In genomic region chr1:42958488-42959317, GRCh38 we compare ENCODE assay signal across 8 cellular contexts. TPM values are rescaled to one million over a fixed set of nuclear protein-coding genes. Genes with fewer than 3 reads are reported as not detected.
A peak's percentile ranks its signal among the peaks of the same experiment; 100 is the strongest.
DNase-seq lines count a peak whose midpoint lies in the region; ATAC-seq and TF ChIP-seq lines count a peak whose summit lies in the region.

TSS of gene SLC2A1 (minus strand) at chr1:42958868. CDS start at chr1:42958651, 217 bp downstream.

- H3K27me3 Mint-ChIP-seq in GM23338 (ENCODE audit: insufficient read depth, low read depth, poor library complexity) (peaks cover 23% of the 10 kb centered on the region), nephron (ENCODE audit: low read depth) (peaks cover 13% of the 10 kb centered on the region)
- peaks cover 5% of the 10 kb centered on the region for H3K27me3 Mint-ChIP-seq in activated T-helper 17 cell treated with anti-CD3 and anti-CD28 coated beads, Interleukin-2, amount 50 U/mL, for 72 hours

- H3K4me1 ChIP-seq in DOHH2 (ENCODE audit: control insufficient read depth, low read length) = peaks cover 77% of the 10 kb centered on the region
- peaks cover 69% of the 10 kb centered on the region for H3K4me1 ChIP-seq in GM23338 (ENCODE audit: insufficient read depth)

- H3K4me1 Mint-ChIP-seq in GM23338 (peaks cover 64% of the 10 kb centered on the region), nephron (peaks cover 51% of the 10 kb centered on the region)
- H3K4me1 Mint-ChIP-seq in activated T-helper 17 cell treated with anti-CD3 and anti-CD28 coated beads, Interleukin-2, amount 50 U/mL, for 72 hours = peaks cover 30% of the 10 kb centered on the region

- no peaks in the 10 kb centered on the region for H3F3A ChIP-seq in DOHH2 (ENCODE audit: control insufficient read depth, insufficient read depth)
- H3F3A ChIP-seq in GM23338 (replicated peaks; ENCODE audit: low read depth) = peaks cover 26% of the 10 kb centered on the region

- H2AFZ ChIP-seq in GM23338 = peak within 1 kb of the TSS; percentile 16; the same call in 1 of the 2 replicates

- H3K9me2 ChIP-seq in DOHH2 (replicated peaks; ENCODE audit: control insufficient read depth, low read length) (no peaks in the 10 kb centered on the region), GM23338 (ENCODE audit: insufficient read depth) (no peaks in the 10 kb centered on the region)

- H3K27me3 ChIP-seq in DOHH2 (ENCODE audit: control insufficient read depth, low read length) (peaks cover 11% of the 10 kb centered on the region), GM23338 (ENCODE audit: insufficient read depth) (no peaks in the 10 kb centered on the region)

- TF ChIP-seq CTCF in DOHH2 (IDR thresholded peaks at IDR 0.05; ENCODE audit: low read depth, low read length, poor library complexity, severe bottlenecking) = no peak
- TF ChIP-seq CTCF in GM23338 (conservative IDR thresholded peaks at IDR 0.05; ENCODE audit: low read depth in 2 of 2) = no peak
- no peak for TF ChIP-seq CTCF in fibroblast of pulmonary artery (IDR thresholded peaks at IDR 0.05; ENCODE audit: low read length, missing control alignments)
- no peak for TF ChIP-seq CTCF in nephron (IDR thresholded peaks at IDR 0.05; ENCODE audit: unreplicated experiment in 3 of 3)

- H3K4me3 Mint-ChIP-seq in GM23338 (peak within 1 kb of the TSS; percentile 98), nephron (peak within 1 kb of the TSS; percentile 94 to 99 (median 98))
- peak within 1 kb of the TSS; percentile 92 for H3K4me3 Mint-ChIP-seq in activated T-helper 17 cell treated with anti-CD3 and anti-CD28 coated beads, Interleukin-2, amount 50 U/mL, for 72 hours

- H4K20me1 ChIP-seq in DOHH2 (ENCODE audit: control insufficient read depth, insufficient read depth, low read depth, low read length) (peaks cover 28% of the 10 kb centered on the region), GM23338 (replicated peaks; ENCODE audit: insufficient read depth) (peaks cover 39% of the 10 kb centered on the region)

- H3K9me3 ChIP-seq in DOHH2 (ENCODE audit: control insufficient read depth, insufficient read depth, low read length) = no peaks in the 10 kb centered on the region

- H3K9me3 Mint-ChIP-seq in GM23338 = no peaks in the 10 kb centered on the region; the same call in 1 of the 3 replicates
- no peaks in the 10 kb centered on the region for H3K9me3 Mint-ChIP-seq in activated T-helper 17 cell treated with anti-CD3 and anti-CD28 coated beads, Interleukin-2, amount 50 U/mL, for 72 hours
- H3K9me3 Mint-ChIP-seq in nephron = no peaks in the 10 kb centered on the region

- peak within 1 kb of the TSS; percentile 98 for H3K27ac Mint-ChIP-seq in GM23338
- peak within 1 kb of the TSS; percentile 99 for H3K27ac Mint-ChIP-seq in activated T-helper 17 cell treated with anti-CD3 and anti-CD28 coated beads, Interleukin-2, amount 50 U/mL, for 72 hours
- H3K27ac Mint-ChIP-seq in nephron = peak within 1 kb of the TSS; percentile 72 to 91 (median 88)

- H3K4me3 ChIP-seq in DOHH2 (ENCODE audit: low read length) (peak within 1 kb of the TSS; percentile 86), GM23338 (peak within 1 kb of the TSS; percentile 98), fibroblast of pulmonary artery (replicated peaks; ENCODE audit: low read depth, low read length) (peak within 1 kb of the TSS; percentile 74)

- H3K36me3 Mint-ChIP-seq in GM23338 (ENCODE audit: low read depth) = peaks cover 42% of the 10 kb centered on the region
- H3K36me3 Mint-ChIP-seq in activated T-helper 17 cell treated with anti-CD3 and anti-CD28 coated beads, Interleukin-2, amount 50 U/mL, for 72 hours (ENCODE audit: low read depth) = peaks cover 53% of the 10 kb centered on the region
- H3K36me3 Mint-ChIP-seq in nephron (ENCODE audit: low read depth) = peaks cover 4% of the 10 kb centered on the region

- H3K4me2 ChIP-seq in DOHH2 (ENCODE audit: low read length) (peak within 1 kb of the TSS; percentile 97), GM23338 (peak within 1 kb of the TSS; percentile 90)

- H3K27ac ChIP-seq in DOHH2 (ENCODE audit: low read depth, low read length) (peak within 1 kb of the TSS; percentile 39; the same call in 1 of the 2 replicates), GM23338 (ENCODE audit: low read depth) (peak within 1 kb of the TSS; percentile 95)

- ATAC-seq in GM23338 = peak; percentile 72
- peak; percentile 87 for ATAC-seq in activated T-helper 17 cell treated with anti-CD3 and anti-CD28 coated beads, Interleukin-2, amount 50 U/mL, for 72 hours (replicated peaks)
- ATAC-seq in stimulated activated naive CD8-positive, alpha-beta T cell treated with anti-CD3 and anti-CD28 coated beads, Interleukin-15, Interleukin-2, amounts not matched to agents 100 U/mL and 50 U/mL, for 24 hours = peak; percentile 91

- DNase-seq in GM23338 (ENCODE audit: low spot score) (peak; percentile 96), Kasumi-1 (lab: John Stamatoyannopoulos, UW) (peak; percentile 87 to 89), RPMI7951 (ENCODE audit: low read depth) (peak; percentile 94), fibroblast of pulmonary artery (ENCODE audit: low read depth) (peak; percentile 91)
- DNase-seq in stimulated activated naive CD8-positive, alpha-beta T cell treated with anti-CD3 and anti-CD28 coated beads, Interleukin-15, Interleukin-2, amounts not matched to agents 100 U/mL and 50 U/mL, for 24 hours = peak; percentile 97

- H3K79me2 ChIP-seq in DOHH2 (ENCODE audit: control insufficient read depth, low read length) = peaks cover 57% of the 10 kb centered on the region
- H3K79me2 ChIP-seq in GM23338 (replicated peaks; ENCODE audit: insufficient read depth) = peaks cover 77% of the 10 kb centered on the region

- peaks cover 40% of the 10 kb centered on the region for H3K36me3 ChIP-seq in DOHH2 (ENCODE audit: control insufficient read depth, low read length)
- peaks cover 22% of the 10 kb centered on the region for H3K36me3 ChIP-seq in GM23338 (ENCODE audit: insufficient read depth)

TF ChIP-seq in GM23338, 12 proteins besides CTCF, POLR2A, EP300 and RAD21 (continues in another document):
- peak; percentile 14 for TF ChIP-seq REST (IDR thresholded peaks at IDR 0.05; ENCODE audit: unreplicated experiment)
- TF ChIP-seq STAT1 (IDR thresholded peaks at IDR 0.05; ENCODE audit: unreplicated experiment) = no peak
- peak; percentile 98 for TF ChIP-seq POLR2AphosphoS5 (IDR thresholded peaks at IDR 0.05; ENCODE audit: low read depth)
- peak; percentile 77 for TF ChIP-seq CREB1 (CRISPR knock-in tag; IDR thresholded peaks at IDR 0.05; ENCODE audit: low read depth)

RNA-seq across cellular contexts. Expression of gene SLC2A1, which starts in this region (rescaled TPM):
- total RNA-seq in GM23338 (2014; rRNA removed; shearing (Covaris generic)) = 305 and 479 TPM in 2 replicates
- polyA plus RNA-seq in GM23338 (2016; fragmentation: Nextera tagmentation; extraction: Ambion mirVana) = 63.9 and 66.1 TPM in 2 replicates
- 192 and 248 TPM in 2 replicates for total RNA-seq in RPMI7951 (2014; rRNA removed; shearing (Covaris generic))
- total RNA-seq in activated T-helper 17 cell treated with anti-CD3 and anti-CD28 coated beads, Interleukin-2, amount 50 U/mL, for 72 hours = 100 to 1,000 TPM; 217 to 280 TPM

Comparison
In these comparisons a context has a peak if more than half of its experiments do, and no peak if none do; other contexts are left out.
1. Peak in every context shown above with its lines: DNase-seq, ATAC-seq, H3K4me3 ChIP-seq and H3K27ac ChIP-seq.